Comparison of ENCODE assay signal across 8 cellular contexts in the genomic region with DNA sequence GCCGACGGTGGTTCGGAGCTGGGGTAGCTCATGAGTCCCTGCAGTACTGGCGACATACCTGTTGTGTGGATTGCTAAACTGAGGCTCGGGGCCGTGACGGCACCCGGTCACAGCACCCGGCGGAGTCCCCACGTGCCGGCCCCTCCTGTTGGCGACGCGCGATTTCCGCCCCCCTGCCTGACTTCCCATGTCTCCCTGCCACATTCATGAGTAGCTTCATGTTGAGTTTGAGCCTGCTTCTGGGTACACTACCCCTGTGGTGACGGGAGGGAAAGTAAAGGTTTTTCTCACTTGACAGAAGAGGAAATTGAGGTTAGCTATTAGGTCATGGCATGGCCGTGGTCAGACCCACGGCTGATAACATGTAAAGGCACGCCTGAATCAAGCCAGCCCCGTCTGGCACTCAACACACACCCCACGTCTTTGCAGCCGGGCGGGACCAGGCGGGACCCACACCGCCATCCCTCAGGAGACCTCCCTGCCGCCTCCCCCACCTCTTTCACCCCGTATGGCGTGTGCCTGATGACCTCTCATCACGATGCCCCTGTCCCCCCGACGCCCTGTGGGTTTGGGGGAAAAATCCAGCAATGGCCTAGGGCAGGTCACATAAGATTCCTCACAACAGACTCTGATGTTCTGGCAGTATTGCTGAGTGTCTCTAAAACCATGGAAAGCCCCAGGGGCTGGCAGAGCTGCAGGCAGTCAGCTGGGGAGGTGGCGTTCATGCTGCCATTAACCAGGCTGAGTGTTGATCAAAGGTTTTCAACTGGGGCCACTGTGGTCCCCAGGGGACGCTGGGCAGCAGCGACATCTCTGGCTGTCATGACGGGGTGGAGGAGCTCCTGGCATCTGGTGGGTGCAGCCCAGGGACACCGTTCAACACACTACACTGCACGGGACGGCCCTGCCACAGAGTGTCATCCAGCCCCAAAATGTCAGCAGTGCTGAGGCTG. TPM values are rescaled to one million over a fixed set of nuclear protein-coding genes. Genes with fewer than 3 reads are reported as not detected.
DNase-seq lines count a peak whose midpoint lies in the region; ATAC-seq and TF ChIP-seq lines count a peak whose summit lies in the region.

No MANE protein-coding gene starts in this region.

- CTCF ChIA-PET in CD4-positive, alpha-beta memory T cell (lab: Charles Lee; ENCODE audit: partially characterized antibody) = no interaction called here

- H3K27me3 ChIP-seq in CD4-positive, alpha-beta memory T cell (ENCODE audit: insufficient read depth, low read length) = no peaks in the 10 kb centered on the region
- no peaks in the 10 kb centered on the region for H3K27me3 ChIP-seq in upper lobe of right lung

- no peaks in the 10 kb centered on the region for H3K27me3 Mint-ChIP-seq in CD4-positive, alpha-beta memory T cell
- no peaks in the 10 kb centered on the region for H3K27me3 Mint-ChIP-seq in activated T-cell treated with anti-CD3 and anti-CD28 coated beads, Interleukin-2, amount 50 U/mL, for 24 hours

- peaks cover 28 to 38% (median 33%) of the 10 kb centered on the region in 4 donors for H3K4me1 Mint-ChIP-seq in CD4-positive, alpha-beta memory T cell
- peaks cover 32% of the 10 kb centered on the region for H3K4me1 Mint-ChIP-seq in activated T-cell treated with anti-CD3 and anti-CD28 coated beads, Interleukin-2, amount 50 U/mL, for 24 hours (ENCODE audit: low read depth)

- peak overlapping the region in 4 of 7 donors; percentile 6 to 91 (median 86) for H3K27ac Mint-ChIP-seq in CD4-positive, alpha-beta memory T cell
- peak overlapping the region; percentile 79 for H3K27ac Mint-ChIP-seq in activated T-cell treated with anti-CD3 and anti-CD28 coated beads, Interleukin-2, amount 50 U/mL, for 24 hours

- POLR2A ChIA-PET in CD4-positive, alpha-beta memory T cell (lab: Charles Lee; ENCODE audit: partially characterized antibody) = no interaction called here

- no peak overlapping the region for H3K4me3 ChIP-seq in CD4-positive, alpha-beta memory T cell (ENCODE audit: low read length in 2 of 2)
- H3K4me3 ChIP-seq in upper lobe of right lung = no peak overlapping the region

- H3K9me3 ChIP-seq in CD4-positive, alpha-beta memory T cell (ENCODE audit: control insufficient read depth in 1 of 2, low read length in 2 of 2) = no peaks in the 10 kb centered on the region
- H3K9me3 ChIP-seq in upper lobe of right lung = no peaks in the 10 kb centered on the region

- peak overlapping the region; percentile 31 for H3K27ac ChIP-seq in CD4-positive, alpha-beta memory T cell (ENCODE audit: low read depth, low read length)
- H3K27ac ChIP-seq in upper lobe of right lung = no peak overlapping the region

- H3K36me3 Mint-ChIP-seq in CD4-positive, alpha-beta memory T cell = peaks cover 31 to 38% of the 10 kb centered on the region in 2 donors
- H3K36me3 Mint-ChIP-seq in activated T-cell treated with anti-CD3 and anti-CD28 coated beads, Interleukin-2, amount 50 U/mL, for 24 hours (ENCODE audit: low read depth) = peaks cover 43% of the 10 kb centered on the region

- peak in 4 of 5 donors; percentile 32 to 76 (median 47) for DNase-seq in CD4-positive, alpha-beta memory T cell
- peak; percentile 36 for DNase-seq in activated T-cell treated with anti-CD3 and anti-CD28 coated beads, Interleukin-2, amount 50 U/mL, for 24 hours
- peak; percentile 67 for DNase-seq in upper lobe of right lung
- no peak for DNase-seq in occipital lobe (lab: John Stamatoyannopoulos, UW)
- DNase-seq in COR-L47 (lab: John Stamatoyannopoulos, UW) = no peak
- DNase-seq in stimulated activated naive CD4-positive, alpha-beta T cell (lab: John Stamatoyannopoulos, UW) = no peak

- intact Hi-C loops in CD4-positive, alpha-beta memory T cell (cut with micrococcal nuclease) = no loop called here
- intact Hi-C loops in upper lobe of right lung (cut with DNase I) = no loop called here

- no peaks in the 10 kb centered on the region for H3K9me3 Mint-ChIP-seq in CD4-positive, alpha-beta memory T cell
- H3K9me3 Mint-ChIP-seq in activated T-cell treated with anti-CD3 and anti-CD28 coated beads, Interleukin-2, amount 50 U/mL, for 24 hours = no peaks in the 10 kb centered on the region

- peaks cover 25% of the 10 kb centered on the region for H3K36me3 ChIP-seq in CD4-positive, alpha-beta memory T cell (ENCODE audit: insufficient read depth, low read length)
- no peaks in the 10 kb centered on the region for H3K36me3 ChIP-seq in upper lobe of right lung

- TF ChIP-seq CTCF in upper lobe of right lung (IDR thresholded peaks at IDR 0.05) = no peak

- H3K4me3 Mint-ChIP-seq in CD4-positive, alpha-beta memory T cell = peak overlapping the region in 4 of 8 donors; percentile 15 to 71 (median 36)
- H3K4me3 Mint-ChIP-seq in activated T-cell treated with anti-CD3 and anti-CD28 coated beads, Interleukin-2, amount 50 U/mL, for 24 hours = no peak overlapping the region

- peaks cover 45% of the 10 kb centered on the region for H3K4me1 ChIP-seq in CD4-positive, alpha-beta memory T cell (ENCODE audit: insufficient read depth, low read length)
- peaks cover 5% of the 10 kb centered on the region for H3K4me1 ChIP-seq in upper lobe of right lung

- peak; percentile 77 for ATAC-seq in GM19452 (IDR thresholded peaks at IDR 0.05; ENCODE audit: unreplicated experiment)
- peak; percentile 66 for ATAC-seq in HG03354 (IDR thresholded peaks at IDR 0.05; ENCODE audit: poor library complexity, severe bottlenecking, unreplicated experiment)
- peak; percentile 79 for ATAC-seq in upper lobe of right lung

RNA-seq across cellular contexts. Expression of gene P2RY8, which starts 29.2 kb away (rescaled TPM):
- 100 to 1,000 TPM; 195 TPM for total RNA-seq in CD4-positive, alpha-beta memory T cell
- polyA plus RNA-seq in CD4-positive, alpha-beta memory T cell = 100 to 1,000 TPM; 194 to 261 TPM
- total RNA-seq in upper lobe of right lung = 3.1 TPM
- 0.16 TPM for total RNA-seq in occipital lobe

RNA-seq across cellular contexts. Expression of gene ASMTL, which starts 55.1 kb away (rescaled TPM):
- total RNA-seq in CD4-positive, alpha-beta memory T cell = 10 to 100 TPM; 35.9 to 37.9 TPM
- 10 to 100 TPM; 35.0 to 50.4 TPM for polyA plus RNA-seq in CD4-positive, alpha-beta memory T cell
- total RNA-seq in upper lobe of right lung (23.8 TPM), occipital lobe (11.1 TPM)

Comparison
In these comparisons a context has a peak if more than half of its experiments do, and no peak if none do; other contexts are left out.
1. DNase-seq: peak in CD4-positive, alpha-beta memory T cell (4 of 5), activated T-cell treated with anti-CD3 and anti-CD28 coated beads, Interleukin-2, amount 50 U/mL, for 24 hours (single experiment) and upper lobe of right lung (single experiment); none in occipital lobe (single experiment), COR-L47 (single experiment) and stimulated activated naive CD4-positive, alpha-beta T cell (0 of 6).
2. RNA of gene P2RY8, which starts 29.2 kb away (total RNA-seq): 195 TPM in CD4-positive, alpha-beta memory T cell; 3.1 TPM in upper lobe of right lung (single experiment) and 0.16 TPM in occipital lobe (single experiment); every median in the first group is over 10 times any median in the second.
3. Peak in every context shown above with its lines, with median percentiles within 50 percentile points of each other: ATAC-seq.